In genomic region chr15:71889385-71889784, GRCh38 we compare ENCODE assay signal across 28 cellular contexts.
"Had no signal": no experiment of that assay in that cellular context is flagged by ENCODE, and none has a peak within 500 bp of the region (broad histone marks: within the 10 kb centered on the region; RNA-seq: fewer than 3 reads in every experiment).

No MANE protein-coding gene starts in this region.

- H3K9me3 Mint-ChIP-seq: activated CD8-positive, alpha-beta T cell treated with anti-CD3 and anti-CD28 coated beads for 36 hours; activated naive CD4-positive, alpha-beta T cell treated with anti-CD3 and anti-CD28 coated beads, Interleukin-2, amount 50 U/mL, for 24 hours; activated naive CD8-positive, alpha-beta T cell treated with anti-CD3 and anti-CD28 coated beads, Interleukin-2, amount 50 U/mL, for 24 hours; activated T-helper 1 cell treated with anti-CD3 and anti-CD28 coated beads, Interleukin-12 subunit alpha, Interleukin-12 subunit beta, Interleukin-2, Interleukin-4 antibody, amounts not matched to agents 30 ng/mL and 10 ng/mL and 1 ng/mL, durations not matched to agents 14 hours and 24 hours and 36 hours; T-helper 1 cell treated with Interleukin-12 subunit alpha and Interleukin-12 subunit beta and Interleukin-4 antibody, amounts not matched to agents 30 μg/mL and 1 μg/mL, for 36 hours had no signal

- H3K4me1 Mint-ChIP-seq: activated naive CD4-positive, alpha-beta T cell treated with anti-CD3 and anti-CD28 coated beads, Interleukin-2, amount 50 U/mL, for 24 hours; activated naive CD8-positive, alpha-beta T cell treated with anti-CD3 and anti-CD28 coated beads, Interleukin-2, amount 50 U/mL, for 24 hours had no signal

- ATAC-seq: activated CD4-positive, CD25-positive, alpha-beta regulatory T cell treated with anti-CD3 and anti-CD28 coated beads, Interleukin-2, amount 50 U/mL, for 24 hours; activated CD8-positive, alpha-beta T cell treated with anti-CD3 and anti-CD28 coated beads for 36 hours; activated naive CD8-positive, alpha-beta T cell treated with anti-CD3 and anti-CD28 coated beads, Interleukin-2, amount 50 U/mL, for 24 hours; body of pancreas had no signal

- H3K9me3 ChIP-seq: ascending aorta, body of pancreas, SJCRH30 had no signal

- H3K27ac ChIP-seq: ascending aorta, body of pancreas, SJCRH30 had no signal

- H3K4me3 Mint-ChIP-seq: activated CD8-positive, alpha-beta T cell treated with anti-CD3 and anti-CD28 coated beads for 36 hours; activated naive CD4-positive, alpha-beta T cell treated with anti-CD3 and anti-CD28 coated beads, Interleukin-2, amount 50 U/mL, for 24 hours; activated naive CD8-positive, alpha-beta T cell treated with anti-CD3 and anti-CD28 coated beads, Interleukin-2, amount 50 U/mL, for 24 hours; activated T-helper 1 cell treated with anti-CD3 and anti-CD28 coated beads, Interleukin-12 subunit alpha, Interleukin-12 subunit beta, Interleukin-2, Interleukin-4 antibody, amounts not matched to agents 30 ng/mL and 10 ng/mL and 1 ng/mL, durations not matched to agents 14 hours and 24 hours and 36 hours; T-helper 1 cell treated with Interleukin-12 subunit alpha and Interleukin-12 subunit beta and Interleukin-4 antibody, amounts not matched to agents 30 μg/mL and 1 μg/mL, for 36 hours had no signal

- H3K27me3 ChIP-seq: ascending aorta, body of pancreas, SJCRH30 had no signal

- H3K27ac Mint-ChIP-seq: activated CD8-positive, alpha-beta T cell treated with anti-CD3 and anti-CD28 coated beads for 36 hours; activated naive CD4-positive, alpha-beta T cell treated with anti-CD3 and anti-CD28 coated beads, Interleukin-2, amount 50 U/mL, for 24 hours; activated naive CD8-positive, alpha-beta T cell treated with anti-CD3 and anti-CD28 coated beads, Interleukin-2, amount 50 U/mL, for 24 hours; activated T-helper 1 cell treated with anti-CD3 and anti-CD28 coated beads, Interleukin-12 subunit alpha, Interleukin-12 subunit beta, Interleukin-2, Interleukin-4 antibody, amounts not matched to agents 30 ng/mL and 10 ng/mL and 1 ng/mL, durations not matched to agents 14 hours and 24 hours and 36 hours; T-helper 1 cell treated with Interleukin-12 subunit alpha and Interleukin-12 subunit beta and Interleukin-4 antibody, amounts not matched to agents 30 μg/mL and 1 μg/mL, for 36 hours had no signal

- H3K4me3 ChIP-seq: ascending aorta, body of pancreas, SJCRH30 had no signal

- H3K4me1 ChIP-seq: ascending aorta, body of pancreas had no signal

- DNase-seq: activated CD4-positive, alpha-beta T cell treated with anti-CD3 and anti-CD28 coated beads for 4 hours; activated CD8-positive, alpha-beta memory T cell treated with anti-CD3 and anti-CD28 coated beads, Interleukin-2, amount 50 U/mL, for 48 hours; activated CD8-positive, alpha-beta T cell treated with anti-CD3 and anti-CD28 coated beads for 36 hours; activated effector memory CD4-positive, alpha-beta T cell treated with Interleukin-2 at 50 U/mL for 16 hours; activated naive CD4-positive, alpha-beta T cell; activated naive CD8-positive, alpha-beta T cell treated with anti-CD3 and anti-CD28 coated beads, Interleukin-2, amount 50 U/mL, for 24 hours; activated T-cell treated with anti-CD3 and anti-CD28 coated beads, Interleukin-2, amount 50 U/mL, for 1 hour; amniotic stem cell; body of pancreas; central memory CD4-positive, alpha-beta T cell; cortex of kidney; Kasumi-1; NCI-H1048; NCI-H146; NCI-H187 treated with DMSO at 0.1 percent for 48 hours; NCI-H2081 treated with DMSO at 0.1 percent for 48 hours; NCI-H2171; NCI-H2227 treated with DMSO at 0.1 percent for 48 hours; NCI-H446 treated with DMSO at 0.1 percent for 48 hours; NCI-H524 treated with DMSO at 0.1 percent for 48 hours; NCI-H774; Right ventricle myocardium superior; SJCRH30 had no signal

- H3K27me3 Mint-ChIP-seq: activated CD8-positive, alpha-beta T cell treated with anti-CD3 and anti-CD28 coated beads for 36 hours; activated naive CD4-positive, alpha-beta T cell treated with anti-CD3 and anti-CD28 coated beads, Interleukin-2, amount 50 U/mL, for 24 hours; activated naive CD8-positive, alpha-beta T cell treated with anti-CD3 and anti-CD28 coated beads, Interleukin-2, amount 50 U/mL, for 24 hours had no signal
